1 cellular context compared by ENCODE assay signal in genomic region chr6:31125162-31125561, GRCh38.
TF ChIP-seq lines count a peak whose summit lies in the region.

No MANE protein-coding gene starts in this region.

TF ChIP-seq in IMR-90, 13 proteins besides CTCF, POLR2A, EP300 and RAD21 (continued from another document):
- no peak for TF ChIP-seq CEBPB (IDR thresholded peaks at IDR 0.05; ENCODE audit: low read depth, low read length)
